In the genomic region with DNA sequence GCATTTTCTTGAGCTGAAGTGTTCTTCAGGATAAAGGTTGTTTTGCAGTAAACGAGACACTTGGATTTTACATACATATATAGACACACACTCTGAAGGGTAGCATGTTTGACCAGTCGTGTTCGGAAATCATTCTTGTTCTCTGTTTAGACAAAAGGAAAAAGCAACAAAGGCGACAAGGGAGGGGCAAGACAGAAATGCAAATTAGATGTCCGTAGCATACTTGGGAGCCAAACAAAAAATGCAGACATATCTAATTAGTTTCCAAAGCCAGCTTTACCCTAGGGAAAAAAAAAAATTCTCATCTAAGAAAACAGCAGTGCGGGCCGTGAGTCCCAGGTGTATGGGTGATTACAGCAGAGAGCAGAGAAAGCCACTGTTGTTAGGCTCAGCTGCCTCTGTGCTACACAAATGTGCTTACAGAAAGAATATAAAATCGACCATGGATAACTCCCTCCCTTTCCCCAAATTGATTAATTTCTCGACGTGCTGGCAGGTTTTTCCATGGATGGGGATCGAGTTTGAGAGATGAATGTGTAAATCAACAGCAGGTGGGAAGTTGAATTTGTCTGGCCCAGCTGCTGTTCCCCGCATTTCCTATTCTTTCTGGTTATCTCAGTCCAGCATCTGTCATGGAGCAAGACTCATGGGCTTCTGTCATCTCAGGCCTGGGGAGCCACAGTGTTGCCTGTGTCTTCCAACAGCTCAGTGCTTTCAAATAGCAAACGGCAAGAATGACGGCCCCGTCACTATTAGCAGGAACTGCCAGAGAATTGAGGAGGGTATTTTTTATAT, we compare ENCODE assay signal across 20 cellular contexts.
DNase-seq lines count a peak whose midpoint lies in the region; ATAC-seq lines count a peak whose summit lies in the region.
"Had no signal": no experiment of that assay in that cellular context is flagged by ENCODE, and none has a peak within 500 bp of the region (broad histone marks: within the 10 kb centered on the region; RNA-seq: fewer than 3 reads in every experiment).

No MANE protein-coding gene starts in this region.

- DNase-seq in Ammon's horn (ENCODE audit: low spot score): peak; percentile 61
- DNase-seq in NCI-H146 (lab: John Stamatoyannopoulos, UW): peak; percentile 85
- DNase-seq in SHP77 treated with DMSO at 0.1 percent for 48 hours (lab: John Stamatoyannopoulos, UW): peak; percentile 74
- DNase-seq in activated CD4-positive, alpha-beta T cell treated with anti-CD3 and anti-CD28 coated beads for 48 hours: no peak
- no peak for DNase-seq in HuH-7.5 (ENCODE audit: low spot score)
- no peak for DNase-seq in LoVo (ENCODE audit: low spot score)
- DNase-seq: activated CD4-positive, alpha-beta memory T cell treated with anti-CD3 and anti-CD28 coated beads for 36 hours; activated naive CD4-positive, alpha-beta T cell treated with Interleukin-2 at 50 U/mL for 16 hours; activated T-cell treated with anti-CD3 and anti-CD28 coated beads, Interleukin-2, amount 50 U/mL, for 1 hour; CD4-positive, CD25-positive, alpha-beta regulatory T cell; DMS79 treated with DMSO at 0.1 percent for 48 hours; KG1; kidney glomerular epithelial cell; mesenchymal stem cell; NCI-H1105 treated with DMSO at 0.1 percent for 48 hours; right cardiac atrium; RPMI8226; stimulated activated naive CD4-positive, alpha-beta T cell had no signal

- ATAC-seq in HG03378 (IDR thresholded peaks at IDR 0.05; ENCODE audit: unreplicated experiment): no peak
- ATAC-seq: right cardiac atrium had no signal

- peak overlapping the region; percentile 40 for H3K27ac ChIP-seq in layer of hippocampus (ENCODE audit: low read depth, low read length)

- H3K27me3 ChIP-seq in layer of hippocampus (ENCODE audit: control insufficient read depth, insufficient read depth, low read length): no peaks in the 10 kb centered on the region

Comparison
In these comparisons a context has a peak if more than half of its experiments do, and no peak if none do; other contexts are left out.
1. DNase-seq: peak in Ammon's horn (single experiment), NCI-H146 (single experiment) and SHP77 treated with DMSO at 0.1 percent for 48 hours (single experiment); none in activated CD4-positive, alpha-beta T cell treated with anti-CD3 and anti-CD28 coated beads for 48 hours (single experiment), HuH-7.5 (single experiment) and LoVo (single experiment).